In the genomic region with DNA sequence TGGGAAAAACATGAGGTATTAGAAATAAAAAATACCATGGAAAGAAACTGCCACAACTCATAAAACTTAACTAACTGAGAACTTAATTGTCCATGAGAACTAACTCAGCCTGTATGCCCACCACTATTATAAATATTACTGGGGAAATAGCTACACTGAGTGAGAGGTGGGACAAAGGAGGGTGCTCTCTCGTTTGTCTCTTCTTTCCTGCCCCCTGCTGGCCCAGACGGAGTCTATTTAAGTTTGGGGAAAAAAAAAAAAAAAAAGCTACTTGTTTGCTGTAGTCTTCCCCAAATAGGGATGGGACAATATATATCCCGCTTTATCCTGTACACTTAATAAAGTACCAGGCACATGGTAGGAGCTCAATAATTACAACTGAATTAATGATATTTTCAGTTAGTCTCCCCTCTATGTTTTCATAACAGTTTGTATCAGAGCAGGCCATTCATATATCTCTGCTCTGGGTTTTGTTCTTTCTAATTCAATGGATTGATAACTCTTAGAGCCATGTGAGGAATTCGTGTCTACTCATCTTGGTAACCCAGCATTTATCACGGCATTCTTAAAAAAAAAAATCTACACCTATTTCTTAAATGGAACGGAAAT, we compare ENCODE assay signal across 10 cellular contexts.
DNase-seq lines count a peak whose midpoint lies in the region; ATAC-seq, FAIRE-seq and TF ChIP-seq lines count a peak whose summit lies in the region.
"Had no signal": no experiment of that assay in that cellular context is flagged by ENCODE, and none has a peak within 500 bp of the region (broad histone marks: within the 10 kb centered on the region; RNA-seq: fewer than 3 reads in every experiment).

No MANE protein-coding gene starts in this region.

- CTCF ChIA-PET in activated CD4-positive, alpha-beta T cell treated with anti-CD3 and anti-CD28 coated beads for 36 hours (lab: Charles Lee) = no interaction called here

- FAIRE-seq in bronchial epithelial cell (lab: Jason Lieb, UNC) = no peak

- intact Hi-C loops in activated CD4-positive, alpha-beta T cell treated with anti-CD3 and anti-CD28 coated beads for 36 hours (cut with DNase I, micrococcal nuclease) = loop anchor here in 1 of 2 experiments (5.0 kb wide), 1 partner anchor 1488 kb away; no protein-coding TSS in a partner anchor

- no peaks in the 10 kb centered on the region for H3K4me1 Mint-ChIP-seq in activated CD4-positive, alpha-beta T cell treated with anti-CD3 and anti-CD28 coated beads for 36 hours
- H3K4me1 Mint-ChIP-seq: activated naive CD8-positive, alpha-beta T cell treated with anti-CD3 and anti-CD28 coated beads, Interleukin-2, amount 10 ng/mL, durations not matched to agents 7 days and 5 days had no signal

- no peak overlapping the region for H3K4me3 ChIP-seq in bronchial epithelial cell (ENCODE audit: low read depth, low read length)

- no peaks in the 10 kb centered on the region for H3K27me3 Mint-ChIP-seq in activated CD4-positive, alpha-beta T cell treated with anti-CD3 and anti-CD28 coated beads for 36 hours
- H3K27me3 Mint-ChIP-seq: activated naive CD8-positive, alpha-beta T cell treated with anti-CD3 and anti-CD28 coated beads, Interleukin-2, amount 10 ng/mL, durations not matched to agents 7 days and 5 days had no signal

- no peak for ATAC-seq in activated CD4-positive, alpha-beta T cell treated with anti-CD3 and anti-CD28 coated beads for 36 hours
- no peak for ATAC-seq in HG02642 (IDR thresholded peaks at IDR 0.05; ENCODE audit: poor library complexity, unreplicated experiment)

- H3K9me3 Mint-ChIP-seq in activated CD4-positive, alpha-beta T cell treated with anti-CD3 and anti-CD28 coated beads for 36 hours (ENCODE audit: low read depth) = peaks cover 6% of the 10 kb centered on the region

- TF ChIP-seq CTCF in bronchial epithelial cell (IDR thresholded peaks at IDR 0.05; ENCODE audit: insufficient read depth, low read length, severe bottlenecking) = peak; percentile 4

- no peaks in the 10 kb centered on the region for H3K36me3 ChIP-seq in bronchial epithelial cell (ENCODE audit: control insufficient read depth, insufficient read depth, low read length)

- peak; percentile 22 for DNase-seq in activated CD4-positive, alpha-beta T cell treated with anti-CD3 and anti-CD28 coated beads for 36 hours
- DNase-seq in activated CD4-positive, alpha-beta T cell treated with anti-CD3 and anti-CD28 coated beads, Interleukin-2, amount 50 U/mL, for 4 hours = no peak
- DNase-seq in NCI-H1694 (lab: John Stamatoyannopoulos, UW) (peak; percentile 66), bronchial epithelial cell (ENCODE audit: low read depth) (peak; percentile 5), renal cortical epithelial cell (ENCODE audit: low read depth) (peak; percentile 2), NCI-H2107 treated with DMSO at 0.1 percent for 48 hours (lab: John Stamatoyannopoulos, UW; ENCODE audit: unreplicated experiment) (no peak), mesenteric fat pad (ENCODE audit: low spot score) (no peak)
- DNase-seq: activated naive CD8-positive, alpha-beta T cell treated with anti-CD3 and anti-CD28 coated beads, Interleukin-2, amount 10 ng/mL, durations not matched to agents 7 days and 5 days; C1 segment of cervical spinal cord had no signal

- H3K36me3 Mint-ChIP-seq in activated CD4-positive, alpha-beta T cell treated with anti-CD3 and anti-CD28 coated beads for 36 hours (ENCODE audit: low read depth) = no peaks in the 10 kb centered on the region
- H3K36me3 Mint-ChIP-seq: activated naive CD8-positive, alpha-beta T cell treated with anti-CD3 and anti-CD28 coated beads, Interleukin-2, amount 10 ng/mL, durations not matched to agents 7 days and 5 days had no signal

- POLR2A ChIA-PET in activated CD4-positive, alpha-beta T cell treated with anti-CD3 and anti-CD28 coated beads for 36 hours (lab: Charles Lee) = no interaction called here

- H3K4me3 Mint-ChIP-seq in activated CD4-positive, alpha-beta T cell treated with anti-CD3 and anti-CD28 coated beads for 36 hours = no peak overlapping the region
- H3K4me3 Mint-ChIP-seq: activated naive CD8-positive, alpha-beta T cell treated with anti-CD3 and anti-CD28 coated beads, Interleukin-2, amount 10 ng/mL, durations not matched to agents 7 days and 5 days had no signal

- H3K27ac Mint-ChIP-seq in activated CD4-positive, alpha-beta T cell treated with anti-CD3 and anti-CD28 coated beads for 36 hours = no peak overlapping the region
- H3K27ac Mint-ChIP-seq: activated naive CD8-positive, alpha-beta T cell treated with anti-CD3 and anti-CD28 coated beads, Interleukin-2, amount 10 ng/mL, durations not matched to agents 7 days and 5 days had no signal

- no peaks in the 10 kb centered on the region for H3K27me3 ChIP-seq in bronchial epithelial cell (ENCODE audit: control insufficient read depth, insufficient read depth, low read length)

Comparison
In these comparisons a context has a peak if more than half of its experiments do, and no peak if none do; other contexts are left out.
1. DNase-seq: peak in activated CD4-positive, alpha-beta T cell treated with anti-CD3 and anti-CD28 coated beads for 36 hours (single experiment), NCI-H1694 (single experiment), bronchial epithelial cell (single experiment) and renal cortical epithelial cell (single experiment); none in activated CD4-positive, alpha-beta T cell treated with anti-CD3 and anti-CD28 coated beads, Interleukin-2, amount 50 U/mL, for 4 hours (0 of 2), NCI-H2107 treated with DMSO at 0.1 percent for 48 hours (single experiment) and mesenteric fat pad (single experiment).